ENCODE assay signal across 8 cellular contexts in genomic region chr3:45841701-45842491, GRCh38. TPM values are rescaled to one million over a fixed set of nuclear protein-coding genes. Genes with fewer than 3 reads are reported as not detected.
A peak's percentile ranks its signal among the peaks of the same experiment; 100 is the strongest.
DNase-seq lines count a peak whose midpoint lies in the region; ATAC-seq and TF ChIP-seq lines count a peak whose summit lies in the region.

Gene LZTFL1 (minus strand): TSS chr3:45842119. CDS start chr3:45841991, 128 bp downstream.

- no peak within 1 kb of the TSS for H4K8ac ChIP-seq in mesendoderm (ENCODE audit: low read depth, low read length)

- CTCF ChIA-PET in activated CD8-positive, alpha-beta memory T cell treated with anti-CD3 and anti-CD28 coated beads, Interleukin-2, amount 10 ng/mL, durations not matched to agents 7 days and 5 days (lab: Charles Lee), result interaction anchor here (0.6 to 2.6 kb wide), 12 partner anchors 9 to 716 kb away, joined by 3 to 10 read pairs (median 4); no protein-coding TSS in a partner anchor

- DNase-seq in CD14-positive monocyte (ENCODE audit: low spot score), result peak; percentile 93
- DNase-seq in HT1080 (ENCODE audit: low read depth), result peak; percentile 95
- DNase-seq in NOMO-1 treated with dmso at 0.1 percent for 144 hours (lab: John Stamatoyannopoulos, UW; ENCODE audit: unreplicated experiment), result peak; percentile 94
- DNase-seq in activated CD8-positive, alpha-beta memory T cell treated with anti-CD3 and anti-CD28 coated beads, Interleukin-2, amount 10 ng/mL, durations not matched to agents 7 days and 5 days, result peak; percentile 96
- DNase-seq in endodermal cell, result peak; percentile 95
- peak; percentile 98 for DNase-seq in mesendoderm
- DNase-seq in stimulated activated CD8-positive, alpha-beta memory T cell treated with anti-CD3 and anti-CD28 coated beads, Interleukin-12 subunit alpha, Interleukin-12 subunit beta, amount 100 ng/mL, for 24 hours (ENCODE audit: extremely low read depth), result peak; percentile 72

- H3K4me2 ChIP-seq in mesendoderm (ENCODE audit: low read length), result peak within 1 kb of the TSS; percentile 95

- intact Hi-C loops in CD14-positive monocyte (cut with micrococcal nuclease), result loop anchor here in 1 of 2 donors (1.0 kb wide), 1 partner anchor 7 kb away; no protein-coding TSS in a partner anchor

- peaks cover 25% of the 10 kb centered on the region for H3K4me1 Mint-ChIP-seq in CD14-positive monocyte
- H3K4me1 Mint-ChIP-seq in activated CD8-positive, alpha-beta memory T cell treated with anti-CD3 and anti-CD28 coated beads, Interleukin-2, amount 10 ng/mL, durations not matched to agents 7 days and 5 days, result peaks cover 30% of the 10 kb centered on the region
- H3K4me1 Mint-ChIP-seq in endodermal cell, result peaks cover 2% of the 10 kb centered on the region

- H3K27me3 Mint-ChIP-seq in CD14-positive monocyte (ENCODE audit: low read depth in 3 of 3) (peaks cover 5 to 17% (median 11%) of the 10 kb centered on the region in 3 donors), endodermal cell (ENCODE audit: insufficient read depth) (peaks cover 50% of the 10 kb centered on the region)
- peaks cover 20% of the 10 kb centered on the region for H3K27me3 Mint-ChIP-seq in activated CD8-positive, alpha-beta memory T cell treated with anti-CD3 and anti-CD28 coated beads, Interleukin-2, amount 10 ng/mL, durations not matched to agents 7 days and 5 days

- peak within 1 kb of the TSS; percentile 86 to 94 for H3K4me3 Mint-ChIP-seq in CD14-positive monocyte
- H3K4me3 Mint-ChIP-seq in activated CD8-positive, alpha-beta memory T cell treated with anti-CD3 and anti-CD28 coated beads, Interleukin-2, amount 10 ng/mL, durations not matched to agents 7 days and 5 days, result peak within 1 kb of the TSS; percentile 84
- peak within 1 kb of the TSS; percentile 76 for H3K4me3 Mint-ChIP-seq in endodermal cell

- WGBS in endodermal cell (ENCODE audit: insufficient coverage in 1 of 2, insufficient read length in 1 of 2), 2 experiments, result 3% methylated on average over 29 to 52 of the region's 52 CpGs
- WGBS in mesendoderm (ENCODE audit: extremely low coverage, insufficient coverage, low lambda C conversion rate), result no CpG with 5 or more reads among the region's 52 CpGs

- H3K27ac Mint-ChIP-seq in CD14-positive monocyte (peak within 1 kb of the TSS in 6 of 7 donors; percentile 74 to 89 (median 86)), endodermal cell (peak within 1 kb of the TSS; percentile 92)
- peak within 1 kb of the TSS; percentile 80 for H3K27ac Mint-ChIP-seq in activated CD8-positive, alpha-beta memory T cell treated with anti-CD3 and anti-CD28 coated beads, Interleukin-2, amount 10 ng/mL, durations not matched to agents 7 days and 5 days

- H3K36me3 ChIP-seq in endodermal cell (ENCODE audit: control insufficient read depth, insufficient read depth, low read length) (peaks cover 5% of the 10 kb centered on the region), mesendoderm (ENCODE audit: control insufficient read depth, insufficient read depth, low read length) (no peaks in the 10 kb centered on the region)

- no peak within 1 kb of the TSS for H3K4ac ChIP-seq in mesendoderm (ENCODE audit: low read depth, low read length)

- no peak within 1 kb of the TSS for H2BK5ac ChIP-seq in mesendoderm (ENCODE audit: low read length)

- peak; percentile 76 for ATAC-seq in GM19452 (IDR thresholded peaks at IDR 0.05; ENCODE audit: unreplicated experiment)
- ATAC-seq in activated CD8-positive, alpha-beta memory T cell treated with anti-CD3 and anti-CD28 coated beads, Interleukin-2, amount 10 ng/mL, durations not matched to agents 7 days and 5 days, result peak; percentile 82

- H3K23ac ChIP-seq in mesendoderm (ENCODE audit: low read length), result no peak within 1 kb of the TSS

- H3K79me1 ChIP-seq in mesendoderm (ENCODE audit: low read length), result no peaks in the 10 kb centered on the region

- H3K27me3 ChIP-seq in endodermal cell (ENCODE audit: control insufficient read depth, insufficient read depth, low read length, poor library complexity, severe bottlenecking) (peaks cover 50% of the 10 kb centered on the region), mesendoderm (ENCODE audit: insufficient read depth, low read length, poor library complexity) (no peaks in the 10 kb centered on the region)

- no peak within 1 kb of the TSS for H2AK5ac ChIP-seq in mesendoderm (ENCODE audit: low read length)

- H3K9me3 ChIP-seq in endodermal cell (ENCODE audit: control insufficient read depth, low read length), result no peaks in the 10 kb centered on the region

- no peak within 1 kb of the TSS for H2BK120ac ChIP-seq in mesendoderm (ENCODE audit: low read depth, low read length)

- H3K9ac ChIP-seq in endodermal cell (ENCODE audit: extremely low read depth, low read length, poor library complexity, severe bottlenecking) (peak within 1 kb of the TSS; percentile 87), mesendoderm (ENCODE audit: low read length) (peak within 1 kb of the TSS; percentile 63)

- H3K9me3 Mint-ChIP-seq in CD14-positive monocyte (peaks cover 0 to 5% (median 5%) of the 10 kb centered on the region in 7 donors), endodermal cell (peaks cover 1% of the 10 kb centered on the region)
- H3K9me3 Mint-ChIP-seq in activated CD8-positive, alpha-beta memory T cell treated with anti-CD3 and anti-CD28 coated beads, Interleukin-2, amount 10 ng/mL, durations not matched to agents 7 days and 5 days (ENCODE audit: low read depth), result no peaks in the 10 kb centered on the region

- H2BK15ac ChIP-seq in mesendoderm (replicated peaks; ENCODE audit: low read depth), result no peak within 1 kb of the TSS

- H3K56ac ChIP-seq in mesendoderm (ENCODE audit: low read length), result peak within 1 kb of the TSS; percentile 89

- H3K36me3 Mint-ChIP-seq in CD14-positive monocyte, result peaks cover 0 to 4% of the 10 kb centered on the region in 2 donors
- H3K36me3 Mint-ChIP-seq in activated CD8-positive, alpha-beta memory T cell treated with anti-CD3 and anti-CD28 coated beads, Interleukin-2, amount 10 ng/mL, durations not matched to agents 7 days and 5 days, result no peaks in the 10 kb centered on the region
- peaks cover 5% of the 10 kb centered on the region for H3K36me3 Mint-ChIP-seq in endodermal cell (ENCODE audit: low read depth)

- H3K4me3 ChIP-seq in endodermal cell (ENCODE audit: low read length) (peak within 1 kb of the TSS; percentile 87), mesendoderm (ENCODE audit: low read length) (peak within 1 kb of the TSS; percentile 78)

- no peaks in the 10 kb centered on the region for H3K4me1 ChIP-seq in endodermal cell (ENCODE audit: control insufficient read depth, insufficient read depth, low read length)
- no peaks in the 10 kb centered on the region for H3K4me1 ChIP-seq in mesendoderm (ENCODE audit: control insufficient read depth, low read depth, low read length)

- peak within 1 kb of the TSS; percentile 72 for H3K27ac ChIP-seq in endodermal cell (ENCODE audit: low read depth, low read length)
- no peak within 1 kb of the TSS for H3K27ac ChIP-seq in mesendoderm (ENCODE audit: low read depth, low read length)

- H3K18ac ChIP-seq in mesendoderm (ENCODE audit: low read length), result no peak within 1 kb of the TSS

- peak within 1 kb of the TSS; percentile 87 for H4K5ac ChIP-seq in mesendoderm (ENCODE audit: low read length)

- no peaks in the 10 kb centered on the region for H3K79me2 ChIP-seq in mesendoderm (ENCODE audit: control insufficient read depth, insufficient read depth, low read length)

- TF ChIP-seq CTCF in CD14-positive monocyte (IDR thresholded peaks at IDR 0.05) (no peak), endodermal cell (conservative IDR thresholded peaks at IDR 0.05) (no peak)

RNA-seq across cellular contexts. Expression of gene LZTFL1, which starts in this region (rescaled TPM):
- polyA plus RNA-seq in CD14-positive monocyte, result 1 to 10 TPM; 7.3 to 7.5 TPM
- 6.5 and 9.7 TPM in 2 replicates for total RNA-seq in HT1080 (2014; rRNA removed; shearing (Covaris generic))
- 15.2 and 22.6 TPM in 2 replicates for polyA plus RNA-seq in HT1080 (2015; cell fraction: cytosol; rRNA removed)
- 20.0 and 24.1 TPM in 2 replicates for polyA plus RNA-seq in HT1080 (2015; cell fraction: nucleus; rRNA removed)
- total RNA-seq in activated CD8-positive, alpha-beta memory T cell treated with anti-CD3 and anti-CD28 coated beads, Interleukin-2, amount 10 ng/mL, durations not matched to agents 7 days and 5 days, result 1 to 10 TPM; 6.1 to 9.3 TPM
- 10 to 100 TPM; 12.1 to 19.8 TPM for total RNA-seq in endodermal cell
- 29.6 TPM for polyA plus RNA-seq in endodermal cell (2013, experiment 1 of 2)
- 29.9 TPM for polyA plus RNA-seq in endodermal cell (2013, experiment 2 of 2)
- 17.3 TPM for polyA plus RNA-seq in mesendoderm (2013, experiment 1 of 2)
- polyA plus RNA-seq in mesendoderm (2013, experiment 2 of 2), result 16.3 TPM
